In the genomic region with DNA sequence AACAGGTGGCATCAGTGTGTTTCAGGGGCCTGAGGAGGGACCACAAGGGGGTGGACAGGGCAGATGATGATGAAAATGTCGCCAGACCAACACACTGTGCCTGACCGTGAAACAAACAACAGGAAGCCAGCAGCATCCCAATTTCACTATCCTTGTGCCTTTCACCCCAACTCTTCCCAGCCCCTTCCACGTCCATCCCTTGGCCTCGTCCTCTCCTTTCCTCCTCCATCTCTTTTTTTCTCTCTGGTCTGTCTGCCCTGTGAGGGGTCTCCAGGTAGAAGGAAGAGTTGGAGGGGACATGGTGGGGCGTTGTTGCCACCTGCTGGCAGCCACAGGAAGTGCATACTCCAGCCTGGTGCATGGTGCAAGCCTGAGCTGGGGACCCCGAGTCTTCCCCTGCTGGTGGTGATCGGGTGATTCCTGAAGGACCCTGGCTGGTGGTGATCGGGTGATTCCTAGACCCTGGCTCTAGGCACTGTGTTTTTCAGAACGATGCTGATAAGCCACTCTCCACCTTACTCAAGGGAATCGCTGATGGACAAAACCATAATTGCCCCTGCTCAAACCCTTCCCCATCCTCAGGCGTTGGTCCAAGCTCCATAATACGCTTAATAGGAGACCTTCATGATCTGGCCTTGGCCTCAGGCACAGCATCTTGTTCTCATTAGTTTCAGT, we compare ENCODE assay signal across 8 cellular contexts. TPM values are rescaled to one million over a fixed set of nuclear protein-coding genes. Genes with fewer than 3 reads are reported as not detected.
DNase-seq lines count a peak whose midpoint lies in the region; ATAC-seq and TF ChIP-seq lines count a peak whose summit lies in the region.

No MANE protein-coding gene starts in this region.

- H3K27me3 Mint-ChIP-seq in CD8-positive, alpha-beta memory T cell, result no peaks in the 10 kb centered on the region
- H3K27me3 Mint-ChIP-seq in activated T-helper 1 cell treated with anti-CD3 and anti-CD28 coated beads, Interleukin-12 subunit alpha, Interleukin-12 subunit beta, Interleukin-2, Interleukin-4 antibody, amounts not matched to agents 30 ng/mL and 10 ng/mL and 1 ng/mL, durations not matched to agents 14 hours and 24 hours and 36 hours (ENCODE audit: insufficient read depth), result no peaks in the 10 kb centered on the region

- peaks cover 0 to 1% (median 0%) of the 10 kb centered on the region in 3 donors for H3K36me3 Mint-ChIP-seq in CD8-positive, alpha-beta memory T cell
- no peaks in the 10 kb centered on the region for H3K36me3 Mint-ChIP-seq in activated T-helper 1 cell treated with anti-CD3 and anti-CD28 coated beads, Interleukin-12 subunit alpha, Interleukin-12 subunit beta, Interleukin-2, Interleukin-4 antibody, amounts not matched to agents 30 ng/mL and 10 ng/mL and 1 ng/mL, durations not matched to agents 14 hours and 24 hours and 36 hours (ENCODE audit: low read depth)

- no peaks in the 10 kb centered on the region for H3K9me3 Mint-ChIP-seq in CD8-positive, alpha-beta memory T cell
- H3K9me3 Mint-ChIP-seq in activated T-helper 1 cell treated with anti-CD3 and anti-CD28 coated beads, Interleukin-12 subunit alpha, Interleukin-12 subunit beta, Interleukin-2, Interleukin-4 antibody, amounts not matched to agents 30 ng/mL and 10 ng/mL and 1 ng/mL, durations not matched to agents 14 hours and 24 hours and 36 hours, result no peaks in the 10 kb centered on the region

- peaks cover 15 to 20% (median 19%) of the 10 kb centered on the region in 3 donors for H3K4me1 Mint-ChIP-seq in CD8-positive, alpha-beta memory T cell
- H3K4me1 Mint-ChIP-seq in activated T-helper 1 cell treated with anti-CD3 and anti-CD28 coated beads, Interleukin-12 subunit alpha, Interleukin-12 subunit beta, Interleukin-2, Interleukin-4 antibody, amounts not matched to agents 30 ng/mL and 10 ng/mL and 1 ng/mL, durations not matched to agents 14 hours and 24 hours and 36 hours (ENCODE audit: low read depth), result peaks cover 22% of the 10 kb centered on the region

- no peaks in the 10 kb centered on the region for H3K27me3 ChIP-seq in CD8-positive, alpha-beta memory T cell (ENCODE audit: insufficient read depth, low read length, poor library complexity, severe bottlenecking)
- H3K27me3 ChIP-seq in PC-3 (ENCODE audit: low read length) (no peaks in the 10 kb centered on the region), foreskin keratinocyte (no peaks in the 10 kb centered on the region)

- H3K27ac ChIP-seq in CD8-positive, alpha-beta memory T cell (ENCODE audit: low read depth, low read length), result no peak overlapping the region
- H3K27ac ChIP-seq in PC-3 (ENCODE audit: low read length), result no peak overlapping the region
- no peak overlapping the region for H3K27ac ChIP-seq in foreskin keratinocyte

- intact Hi-C loops in PC-3 (cut with micrococcal nuclease) (loop anchor here (1.0 to 5.0 kb wide), 3 partner anchors 41 to 455 kb away; no protein-coding TSS in a partner anchor), posterior cingulate gyrus (cut with DNase I) (loop anchor here (1.0 to 5.0 kb wide), 2 partner anchors 40 to 455 kb away; no protein-coding TSS in a partner anchor)
- intact Hi-C loops in activated T-helper 1 cell treated with anti-CD3 and anti-CD28 coated beads, Interleukin-12 subunit alpha, Interleukin-12 subunit beta, Interleukin-2, Interleukin-4 antibody, amounts not matched to agents 30 ng/mL and 10 ng/mL and 1 ng/mL, durations not matched to agents 14 hours and 24 hours and 36 hours (cut with micrococcal nuclease), result loop anchor here (1.0 to 5.0 kb wide), 5 partner anchors 26 to 454 kb away; a partner anchor contains a TSS

- H3K9me2 ChIP-seq in PC-3 (replicated peaks; ENCODE audit: low read length), result no peaks in the 10 kb centered on the region

- POLR2A ChIA-PET in CD8-positive, alpha-beta memory T cell (lab: Charles Lee), result interaction anchor here (0.7 to 3.2 kb wide), 2 partner anchors 22 to 582 kb away, joined by 4 to 16 read pairs; a partner anchor contains a TSS
- POLR2A ChIA-PET in PC-3 (lab: Charles Lee; ENCODE audit: unreplicated experiment), result no interaction called here

- peaks cover 11% of the 10 kb centered on the region for H3K4me1 ChIP-seq in CD8-positive, alpha-beta memory T cell (ENCODE audit: insufficient read depth, low read length)
- H3K4me1 ChIP-seq in PC-3 (ENCODE audit: insufficient read depth, low read length), result no peaks in the 10 kb centered on the region
- H3K4me1 ChIP-seq in foreskin keratinocyte, result no peaks in the 10 kb centered on the region

- peak overlapping the region in 1 of 7 donors; percentile 50 for H3K4me3 Mint-ChIP-seq in CD8-positive, alpha-beta memory T cell
- H3K4me3 Mint-ChIP-seq in activated T-helper 1 cell treated with anti-CD3 and anti-CD28 coated beads, Interleukin-12 subunit alpha, Interleukin-12 subunit beta, Interleukin-2, Interleukin-4 antibody, amounts not matched to agents 30 ng/mL and 10 ng/mL and 1 ng/mL, durations not matched to agents 14 hours and 24 hours and 36 hours, result no peak overlapping the region

- H3K36me3 ChIP-seq in CD8-positive, alpha-beta memory T cell (ENCODE audit: insufficient read depth, low read length), result no peaks in the 10 kb centered on the region
- no peaks in the 10 kb centered on the region for H3K36me3 ChIP-seq in PC-3 (ENCODE audit: low read depth, low read length)

- no peak overlapping the region for H3K4me3 ChIP-seq in CD8-positive, alpha-beta memory T cell (ENCODE audit: low read length)
- peak overlapping the region; percentile 49 for H3K4me3 ChIP-seq in PC-3 (ENCODE audit: low read length)

- no peaks in the 10 kb centered on the region for H3F3A ChIP-seq in PC-3 (ENCODE audit: low read length, unreplicated experiment)

- CTCF ChIA-PET in CD8-positive, alpha-beta memory T cell (lab: Charles Lee), result interaction anchor here (0.6 to 4.8 kb wide), 22 partner anchors 10 to 479 kb away, joined by 3 to 31 read pairs (median 4); a partner anchor contains a TSS
- CTCF ChIA-PET in PC-3 (lab: Charles Lee), result interaction anchor here (0.5 to 1.3 kb wide), 9 partner anchors 10 to 1785 kb away, joined by 3 to 19 read pairs (median 3); no protein-coding TSS in a partner anchor

- H4K20me1 ChIP-seq in PC-3 (ENCODE audit: low read length), result no peaks in the 10 kb centered on the region

- peak overlapping the region; percentile 64 for H2AFZ ChIP-seq in PC-3 (ENCODE audit: low read length)

- H3K27ac Mint-ChIP-seq in CD8-positive, alpha-beta memory T cell, result peak overlapping the region in 1 of 8 donors; percentile 63
- H3K27ac Mint-ChIP-seq in activated T-helper 1 cell treated with anti-CD3 and anti-CD28 coated beads, Interleukin-12 subunit alpha, Interleukin-12 subunit beta, Interleukin-2, Interleukin-4 antibody, amounts not matched to agents 30 ng/mL and 10 ng/mL and 1 ng/mL, durations not matched to agents 14 hours and 24 hours and 36 hours, result peak overlapping the region; percentile 34

- H3K4me2 ChIP-seq in PC-3 (ENCODE audit: low read length), result peak overlapping the region; percentile 69

- BruUV-seq in PC-3 (replicated peaks; lab: Mats Ljungman, UMichigan), result no TSS peak

- peak; percentile 99 for TF ChIP-seq CTCF in PC-3 (conservative IDR thresholded peaks at IDR 0.05; ENCODE audit: low read depth, low read length)
- peak; percentile 87 for TF ChIP-seq CTCF in foreskin keratinocyte (conservative IDR thresholded peaks at IDR 0.05)

- no peaks in the 10 kb centered on the region for H3K79me2 ChIP-seq in PC-3 (ENCODE audit: low read length)

- no peaks in the 10 kb centered on the region for H3K9me3 ChIP-seq in CD8-positive, alpha-beta memory T cell (ENCODE audit: low read length)
- H3K9me3 ChIP-seq in PC-3 (ENCODE audit: low read length), result no peaks in the 10 kb centered on the region

- ATAC-seq in PC-3 (peak; percentile 67), foreskin keratinocyte (peak; percentile 52), GM18861 (IDR thresholded peaks at IDR 0.05; ENCODE audit: unreplicated experiment) (no peak), GM21381 (IDR thresholded peaks at IDR 0.05; ENCODE audit: unreplicated experiment) (no peak)

- DNase-seq in CD8-positive, alpha-beta memory T cell, result peak; percentile 38 to 67 (median 47)
- DNase-seq in HCEC 1CT, result peak; percentile 17
- peak; percentile 65 for DNase-seq in PC-3
- DNase-seq in activated T-helper 1 cell treated with anti-CD3 and anti-CD28 coated beads, Interleukin-12 subunit alpha, Interleukin-12 subunit beta, Interleukin-2, Interleukin-4 antibody, amounts not matched to agents 30 ng/mL and 10 ng/mL and 1 ng/mL, durations not matched to agents 14 hours and 24 hours and 36 hours (ENCODE audit: low spot score), result peak; percentile 38
- no peak for DNase-seq in foreskin keratinocyte
- DNase-seq in posterior cingulate gyrus, result peak; percentile 50 to 94 (median 72)

- no peak overlapping the region for H3K9ac ChIP-seq in PC-3 (ENCODE audit: low read length)

RNA-seq across cellular contexts. Expression of a gene that starts 21.7 kb away (rescaled TPM):
- 10 to 100 TPM; 86.7 to 93.1 TPM for total RNA-seq in CD8-positive, alpha-beta memory T cell
- polyA plus RNA-seq in CD8-positive, alpha-beta memory T cell, result 48.7 TPM
- 48.9 and 70.5 TPM in 2 replicates for total RNA-seq in PC-3 (2014; rRNA removed)
- total RNA-seq in activated T-helper 1 cell treated with anti-CD3 and anti-CD28 coated beads, Interleukin-12 subunit alpha, Interleukin-12 subunit beta, Interleukin-2, Interleukin-4 antibody, amounts not matched to agents 30 ng/mL and 10 ng/mL and 1 ng/mL, durations not matched to agents 14 hours and 24 hours and 36 hours, result 108 and 112 TPM in 2 replicates
- 37.7 and 38.2 TPM in 2 replicates for total RNA-seq in foreskin keratinocyte
- 5.4 and 5.7 TPM in 2 replicates for polyA plus RNA-seq in foreskin keratinocyte

RNA-seq across cellular contexts. Expression of a gene that starts 25.1 kb away (rescaled TPM):
- total RNA-seq in CD8-positive, alpha-beta memory T cell, result 1 to 10 TPM in 1 of 2 experiments, under 1 TPM in 1; 0.42 to 1.2 TPM
- polyA plus RNA-seq in CD8-positive, alpha-beta memory T cell, result 0.29 TPM
- 24.6 and 34.9 TPM in 2 replicates for total RNA-seq in PC-3 (2014; rRNA removed)
- 1.2 and 1.4 TPM in 2 replicates for total RNA-seq in activated T-helper 1 cell treated with anti-CD3 and anti-CD28 coated beads, Interleukin-12 subunit alpha, Interleukin-12 subunit beta, Interleukin-2, Interleukin-4 antibody, amounts not matched to agents 30 ng/mL and 10 ng/mL and 1 ng/mL, durations not matched to agents 14 hours and 24 hours and 36 hours
- 5.5 and 8.3 TPM in 2 replicates for total RNA-seq in foreskin keratinocyte
- polyA plus RNA-seq in foreskin keratinocyte, result 4.6 and 6.4 TPM in 2 replicates

Comparison
In these comparisons a context has a peak if more than half of its experiments do, and no peak if none do; other contexts are left out.
1. DNase-seq: peak in CD8-positive, alpha-beta memory T cell (5 of 5), HCEC 1CT (single experiment), PC-3 (single experiment), activated T-helper 1 cell treated with anti-CD3 and anti-CD28 coated beads, Interleukin-12 subunit alpha, Interleukin-12 subunit beta, Interleukin-2, Interleukin-4 antibody, amounts not matched to agents 30 ng/mL and 10 ng/mL and 1 ng/mL, durations not matched to agents 14 hours and 24 hours and 36 hours (single experiment) and posterior cingulate gyrus (10 of 10); none in foreskin keratinocyte (0 of 2).
2. ATAC-seq: peak in PC-3 (single experiment) and foreskin keratinocyte (single experiment); none in GM18861 (single experiment) and GM21381 (single experiment).